Comparison of ENCODE assay signal across 14 cellular contexts in the genomic region with DNA sequence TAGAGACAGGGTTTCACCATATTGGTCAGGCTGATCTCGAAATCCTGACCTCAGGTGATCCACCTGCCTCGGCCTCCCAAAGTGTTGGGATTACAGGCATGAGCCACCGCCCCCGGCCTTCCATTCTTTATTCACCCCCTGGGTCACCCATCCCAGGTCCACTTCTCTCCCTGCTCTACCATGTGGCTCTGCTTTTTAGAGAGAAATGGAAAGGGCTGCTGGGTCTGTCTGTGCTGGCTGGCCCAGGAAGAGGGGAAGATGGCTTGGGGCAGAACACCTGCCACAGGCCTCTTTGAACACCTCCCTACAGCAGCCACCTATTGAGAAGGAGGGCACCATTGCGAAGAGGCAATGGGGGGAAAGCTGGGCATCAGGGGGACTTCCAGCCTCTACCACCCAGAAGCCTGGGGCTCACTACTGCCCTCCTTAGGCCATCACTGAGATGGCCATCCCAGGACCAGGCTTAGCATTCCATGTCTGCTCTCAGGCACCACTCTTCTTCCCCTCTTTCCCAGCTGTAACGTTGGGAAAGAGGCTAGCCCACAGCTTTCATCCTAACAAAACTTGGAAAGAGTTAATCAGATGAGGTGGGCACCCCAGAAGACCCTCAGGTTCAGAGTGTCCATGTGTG.
DNase-seq lines count a peak whose midpoint lies in the region; ATAC-seq, FAIRE-seq and TF ChIP-seq lines count a peak whose summit lies in the region.
"Had no signal": no experiment of that assay in that cellular context is flagged by ENCODE, and none has a peak within 500 bp of the region (broad histone marks: within the 10 kb centered on the region; RNA-seq: fewer than 3 reads in every experiment).

No MANE protein-coding gene starts in this region.

- H3K9me3 ChIP-seq in OCI-LY3 (ENCODE audit: insufficient read depth, low read length) (no peaks in the 10 kb centered on the region), keratinocyte (ENCODE audit: control insufficient read depth, low read depth, low read length) (no peaks in the 10 kb centered on the region)
- H3K9me3 ChIP-seq: suprapubic skin had no signal

- H3K4me3 ChIP-seq in OCI-LY3 (ENCODE audit: low read length), result no peak overlapping the region
- no peak overlapping the region for H3K4me3 ChIP-seq in keratinocyte (ENCODE audit: control insufficient read depth in 2 of 3, extremely low read depth in 1 of 3, insufficient read depth in 2 of 3, low read depth in 1 of 3, low read length in 3 of 3)
- H3K4me3 ChIP-seq: suprapubic skin had no signal

- no peak overlapping the region for H2AFZ ChIP-seq in OCI-LY3 (ENCODE audit: low read depth, low read length)
- no peak overlapping the region for H2AFZ ChIP-seq in keratinocyte (ENCODE audit: control insufficient read depth, low read length)

- H3K9ac ChIP-seq in OCI-LY3 (ENCODE audit: low read length) (no peak overlapping the region), keratinocyte (ENCODE audit: control insufficient read depth, extremely low read depth, insufficient read depth, low read length) (no peak overlapping the region)

- dilution Hi-C loops in keratinocyte (cut with MboI; ENCODE audit: extremely low pct_ligation_motif_present, low sequenced_read_pairs), result no loop called here

- DNase-seq in keratinocyte (ENCODE audit: low read depth, low spot score) (no peak), DMS 273 treated with DMSO at 0.1 percent for 48 hours (lab: John Stamatoyannopoulos, UW) (no peak)
- DNase-seq: DMS79 treated with DMSO at 0.1 percent for 48 hours, kidney glomerular epithelial cell, midbrain, NCI-H187 had no signal

- H3K4me1 ChIP-seq in OCI-LY3 (ENCODE audit: low read length) (no peaks in the 10 kb centered on the region), keratinocyte (ENCODE audit: control insufficient read depth, extremely low read depth, insufficient read depth, low read length) (no peaks in the 10 kb centered on the region)
- H3K4me1 ChIP-seq: suprapubic skin had no signal

- H3K9me1 ChIP-seq in keratinocyte (ENCODE audit: control insufficient read depth, extremely low read depth, insufficient read depth, low read length), result no peaks in the 10 kb centered on the region

- H3K4me2 ChIP-seq in OCI-LY3 (ENCODE audit: low read length) (no peak overlapping the region), keratinocyte (ENCODE audit: control insufficient read depth, extremely low read depth, insufficient read depth, low read depth, low read length) (no peak overlapping the region)

- H3K79me2 ChIP-seq in OCI-LY3 (ENCODE audit: low read length) (no peaks in the 10 kb centered on the region), keratinocyte (ENCODE audit: control insufficient read depth, insufficient read depth, low read length) (no peaks in the 10 kb centered on the region)

- no peak for FAIRE-seq in keratinocyte (lab: Jason Lieb, UNC)
- FAIRE-seq: astrocyte had no signal

- H4K20me1 ChIP-seq in OCI-LY3 (ENCODE audit: insufficient read depth, low read length) (no peaks in the 10 kb centered on the region), keratinocyte (ENCODE audit: control insufficient read depth, extremely low read depth, insufficient read depth, low read length) (no peaks in the 10 kb centered on the region)

- TF ChIP-seq CTCF in C4-2B (conservative IDR thresholded peaks at IDR 0.05) (peak; percentile 19; the same call in 1 of the 2 replicates), GM12872 (IDR thresholded peaks at IDR 0.05; ENCODE audit: insufficient read depth, low read depth, low read length) (peak; percentile 70), OCI-LY3 (IDR thresholded peaks at IDR 0.05; ENCODE audit: low read depth, low read length) (peak; percentile 26), keratinocyte (optimal IDR thresholded peaks at IDR 0.05 in 1 of 3, IDR thresholded peaks at IDR 0.05 in 1 of 3, conservative IDR thresholded peaks at IDR 0.05 in 1 of 3; ENCODE audit: extremely low read depth in 1 of 3, insufficient read depth in 2 of 3, low read length in 3 of 3) (peak in 2 of 3 experiments; percentile 7 to 38)

- H3K36me3 ChIP-seq in OCI-LY3 (replicated peaks; ENCODE audit: low read depth, low read length), result no peaks in the 10 kb centered on the region
- H3K36me3 ChIP-seq in keratinocyte (ENCODE audit: control insufficient read depth in 2 of 2, extremely low read depth in 1 of 2, insufficient read depth in 2 of 2, low read length in 2 of 2), result no peaks in the 10 kb centered on the region
- H3K36me3 ChIP-seq: suprapubic skin had no signal

- H3K27ac ChIP-seq in C4-2B (no peak overlapping the region), OCI-LY3 (ENCODE audit: low read length) (no peak overlapping the region), keratinocyte (ENCODE audit: control insufficient read depth, insufficient read depth, low read length) (no peak overlapping the region)
- H3K27ac ChIP-seq: suprapubic skin had no signal

- no peaks in the 10 kb centered on the region for H3K27me3 ChIP-seq in OCI-LY3 (ENCODE audit: low read depth, low read length)
- no peaks in the 10 kb centered on the region for H3K27me3 ChIP-seq in keratinocyte (ENCODE audit: control insufficient read depth, extremely low read depth, insufficient read depth, low read length)
- H3K27me3 ChIP-seq: suprapubic skin had no signal

- ATAC-seq in GM18870 (IDR thresholded peaks at IDR 0.05; ENCODE audit: unreplicated experiment), result no peak
- ATAC-seq in SK-N-SH treated with all-trans-retinoic acid at 6 μM for 48 hours, result no peak
- ATAC-seq: sciatic nerve had no signal

TF ChIP-seq in SK-N-SH treated with all-trans-retinoic acid at 6 μM for 48 hours, 23 proteins besides CTCF, POLR2A, EP300 and RAD21:
- TF ChIP-seq, protein P1, sequence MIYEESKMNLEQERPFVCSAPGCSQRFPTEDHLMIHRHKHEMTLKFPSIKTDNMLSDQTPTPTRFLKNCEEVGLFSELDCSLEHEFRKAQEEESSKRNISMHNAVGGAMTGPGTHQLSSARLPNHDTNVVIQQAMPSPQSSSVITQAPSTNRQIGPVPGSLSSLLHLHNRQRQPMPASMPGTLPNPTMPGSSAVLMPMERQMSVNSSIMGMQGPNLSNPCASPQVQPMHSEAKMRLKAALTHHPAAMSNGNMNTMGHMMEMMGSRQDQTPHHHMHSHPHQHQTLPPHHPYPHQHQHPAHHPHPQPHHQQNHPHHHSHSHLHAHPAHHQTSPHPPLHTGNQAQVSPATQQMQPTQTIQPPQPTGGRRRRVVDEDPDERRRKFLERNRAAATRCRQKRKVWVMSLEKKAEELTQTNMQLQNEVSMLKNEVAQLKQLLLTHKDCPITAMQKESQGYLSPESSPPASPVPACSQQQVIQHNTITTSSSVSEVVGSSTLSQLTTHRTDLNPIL (CRISPR knock-in tag; IDR thresholded peaks at IDR 0.05; ENCODE audit: low read depth), result no peak

Comparison
In these comparisons a context has a peak if more than half of its experiments do, and no peak if none do; other contexts are left out.
1. CTCF ChIP-seq: peak in every context shown above with its lines; median percentile 70 in GM12872; 26 in OCI-LY3; 22 in keratinocyte; 19 in C4-2B.